In the genomic region with DNA sequence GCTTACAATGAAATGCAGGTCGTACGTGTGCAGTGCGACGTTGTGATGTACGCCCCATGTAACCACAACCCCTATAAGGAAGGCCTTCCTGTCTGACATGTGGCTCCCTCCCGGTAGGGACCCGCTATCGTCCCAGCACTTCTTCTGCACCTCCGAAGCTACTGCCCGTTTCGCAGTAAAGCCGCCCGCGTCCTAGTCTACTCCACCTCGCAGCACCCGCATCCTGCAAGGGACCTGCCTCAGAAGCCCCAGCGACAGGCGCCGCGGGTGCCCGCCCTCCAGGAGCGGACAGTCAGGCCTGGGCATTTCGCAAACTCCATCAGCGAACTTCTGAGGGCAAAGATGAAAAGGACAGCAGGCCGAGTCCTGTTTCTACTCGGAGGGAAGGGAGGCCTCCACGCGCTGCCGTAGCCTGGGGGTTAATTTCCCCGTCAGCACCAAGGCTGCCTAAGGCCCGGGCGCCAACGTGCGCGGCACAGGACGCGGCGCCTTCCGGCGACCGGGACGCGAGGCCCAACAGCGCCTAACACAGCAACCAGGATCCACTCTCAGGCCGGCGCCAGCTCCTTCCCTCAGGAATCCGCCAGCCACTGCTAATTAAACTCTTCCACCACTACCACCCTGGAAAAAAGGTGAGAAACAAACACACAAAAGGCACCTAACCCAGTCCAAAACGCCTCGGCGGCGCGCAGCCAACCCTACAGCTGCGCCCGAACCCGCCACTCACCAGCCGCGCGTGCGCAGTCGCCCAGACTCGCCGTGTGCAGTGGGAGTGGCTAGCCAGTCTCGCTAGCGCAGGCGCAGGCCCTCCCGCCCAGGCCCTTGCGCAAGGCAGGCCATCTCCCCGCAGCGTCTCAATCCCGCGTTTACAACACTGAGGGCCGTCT, we compare ENCODE assay signal across 8 cellular contexts. TPM values are rescaled to one million over a fixed set of nuclear protein-coding genes. Genes with fewer than 3 reads are reported as not detected.
DNase-seq lines count a peak whose midpoint lies in the region; ATAC-seq and FAIRE-seq lines count a peak whose summit lies in the region.

Gene EEF1AKMT1 (minus strand): TSS at position 768 of the 887 bp plus-strand sequence. CDS start 16,363 bp downstream, outside the sequence.

- H3K4me1 ChIP-seq in endocrine pancreas (ENCODE audit: control insufficient read depth, insufficient read depth, low read length) (no peaks in the 10 kb centered on the region), mesendoderm (ENCODE audit: control insufficient read depth, low read depth, low read length) (no peaks in the 10 kb centered on the region)

- peak within 1 kb of the TSS; percentile 63 for H3K4ac ChIP-seq in mesendoderm (ENCODE audit: low read depth, low read length)

- peaks cover 42% of the 10 kb centered on the region for H3K36me3 Mint-ChIP-seq in activated CD8-positive, alpha-beta memory T cell treated with anti-CD3 and anti-CD28 coated beads, Interleukin-2, amount 10 ng/mL, durations not matched to agents 7 days and 5 days

- no peak within 1 kb of the TSS for H2BK120ac ChIP-seq in mesendoderm (ENCODE audit: low read depth, low read length)

- peak within 1 kb of the TSS; percentile 90 for H3K56ac ChIP-seq in mesendoderm (ENCODE audit: low read length)

- peak within 1 kb of the TSS; percentile 76 for H3K18ac ChIP-seq in mesendoderm (ENCODE audit: low read length)

- DNase-seq in COLO668 (lab: John Stamatoyannopoulos, UW; ENCODE audit: unreplicated experiment) = peak; percentile 99
- DNase-seq in HTR-8/SVneo (ENCODE audit: insufficient read length, low spot score) = peak; percentile 75
- DNase-seq in NOMO-1 treated with DMSO at 0.1 percent for 48 hours (lab: John Stamatoyannopoulos, UW; ENCODE audit: unreplicated experiment) = peak; percentile 96
- peak; percentile 96 for DNase-seq in activated CD8-positive, alpha-beta memory T cell treated with anti-CD3 and anti-CD28 coated beads, Interleukin-2, amount 10 ng/mL, durations not matched to agents 7 days and 5 days
- peak; percentile 96 for DNase-seq in mesendoderm
- DNase-seq in stimulated activated CD8-positive, alpha-beta memory T cell treated with anti-CD3 and anti-CD28 coated beads, Interleukin-12 subunit alpha, Interleukin-12 subunit beta, amount 100 ng/mL, for 4 hours (ENCODE audit: low read depth) = peak; percentile 93

- H3K79me1 ChIP-seq in mesendoderm (ENCODE audit: low read length) = no peaks in the 10 kb centered on the region

- H3K79me2 ChIP-seq in mesendoderm (ENCODE audit: control insufficient read depth, insufficient read depth, low read length) = no peaks in the 10 kb centered on the region

- H4K8ac ChIP-seq in mesendoderm (ENCODE audit: low read depth, low read length) = no peak within 1 kb of the TSS

- H3K27me3 ChIP-seq in endocrine pancreas (ENCODE audit: control insufficient read depth, insufficient read depth, low read length) (no peaks in the 10 kb centered on the region), mesendoderm (ENCODE audit: insufficient read depth, low read length, poor library complexity) (no peaks in the 10 kb centered on the region)

- peaks cover 32% of the 10 kb centered on the region for H3K4me1 Mint-ChIP-seq in activated CD8-positive, alpha-beta memory T cell treated with anti-CD3 and anti-CD28 coated beads, Interleukin-2, amount 10 ng/mL, durations not matched to agents 7 days and 5 days

- H3K27me3 Mint-ChIP-seq in activated CD8-positive, alpha-beta memory T cell treated with anti-CD3 and anti-CD28 coated beads, Interleukin-2, amount 10 ng/mL, durations not matched to agents 7 days and 5 days = no peaks in the 10 kb centered on the region

- no CpG with 5 or more reads among the region's 72 CpGs for WGBS in mesendoderm (ENCODE audit: extremely low coverage, insufficient coverage, low lambda C conversion rate)

- no peak within 1 kb of the TSS for H2AK5ac ChIP-seq in mesendoderm (ENCODE audit: low read length)

- H4K5ac ChIP-seq in mesendoderm (ENCODE audit: low read length) = no peak within 1 kb of the TSS

- peak; percentile 77 for ATAC-seq in GM21367 (IDR thresholded peaks at IDR 0.05; ENCODE audit: unreplicated experiment)
- peak; percentile 94 for ATAC-seq in activated CD8-positive, alpha-beta memory T cell treated with anti-CD3 and anti-CD28 coated beads, Interleukin-2, amount 10 ng/mL, durations not matched to agents 7 days and 5 days

- peak within 1 kb of the TSS; percentile 41 for H2BK5ac ChIP-seq in mesendoderm (ENCODE audit: low read length)

- CTCF ChIA-PET in activated CD8-positive, alpha-beta memory T cell treated with anti-CD3 and anti-CD28 coated beads, Interleukin-2, amount 10 ng/mL, durations not matched to agents 7 days and 5 days (lab: Charles Lee) = interaction anchor here (0.7 to 1.6 kb wide), 4 partner anchors 13 to 129 kb away, joined by 3 to 4 read pairs (median 4); partner anchors contain the start of gene XPO4

- H3K4me3 ChIP-seq in endocrine pancreas (ENCODE audit: control insufficient read depth, insufficient read depth, low read length) = peak within 1 kb of the TSS; percentile 56
- peak within 1 kb of the TSS; percentile 53 for H3K4me3 ChIP-seq in mesendoderm (ENCODE audit: low read length)

- no peak within 1 kb of the TSS for H3K23ac ChIP-seq in mesendoderm (ENCODE audit: low read length)

- H3K9me3 Mint-ChIP-seq in activated CD8-positive, alpha-beta memory T cell treated with anti-CD3 and anti-CD28 coated beads, Interleukin-2, amount 10 ng/mL, durations not matched to agents 7 days and 5 days (ENCODE audit: low read depth) = peaks cover 14% of the 10 kb centered on the region

- H3K4me3 Mint-ChIP-seq in activated CD8-positive, alpha-beta memory T cell treated with anti-CD3 and anti-CD28 coated beads, Interleukin-2, amount 10 ng/mL, durations not matched to agents 7 days and 5 days = peak within 1 kb of the TSS; percentile 91

- peak within 1 kb of the TSS; percentile 98 for H3K27ac Mint-ChIP-seq in activated CD8-positive, alpha-beta memory T cell treated with anti-CD3 and anti-CD28 coated beads, Interleukin-2, amount 10 ng/mL, durations not matched to agents 7 days and 5 days

- FAIRE-seq in HTR-8/SVneo (lab: Jason Lieb, UNC) = peak; percentile 26

- H3K4me2 ChIP-seq in mesendoderm (ENCODE audit: low read length) = peak within 1 kb of the TSS; percentile 49

- H3K9me3 ChIP-seq in endocrine pancreas (ENCODE audit: control insufficient read depth, low read length) = no peaks in the 10 kb centered on the region

- peak within 1 kb of the TSS; percentile 30 for H3K27ac ChIP-seq in mesendoderm (ENCODE audit: low read depth, low read length)

- H3K9ac ChIP-seq in endocrine pancreas (ENCODE audit: control insufficient read depth, insufficient read depth, low read length) (peak within 1 kb of the TSS; percentile 65), mesendoderm (ENCODE audit: low read length) (peak within 1 kb of the TSS; percentile 88)

- no peak within 1 kb of the TSS for H2BK15ac ChIP-seq in mesendoderm (replicated peaks; ENCODE audit: low read depth)

- H3K36me3 ChIP-seq in endocrine pancreas (ENCODE audit: control insufficient read depth, insufficient read depth, low read length) (no peaks in the 10 kb centered on the region), mesendoderm (ENCODE audit: control insufficient read depth, insufficient read depth, low read length) (no peaks in the 10 kb centered on the region)

RNA-seq across cellular contexts. Expression of gene EEF1AKMT1, which starts in this region (rescaled TPM):
- 10 to 100 TPM in 1 of 2 experiments, 1 to 10 TPM in 1; 7.5 to 10.6 TPM for total RNA-seq in activated CD8-positive, alpha-beta memory T cell treated with anti-CD3 and anti-CD28 coated beads, Interleukin-2, amount 10 ng/mL, durations not matched to agents 7 days and 5 days
- polyA plus RNA-seq in mesendoderm (2013, experiment 1 of 2) = 7.7 TPM
- polyA plus RNA-seq in mesendoderm (2013, experiment 2 of 2) = 7.2 TPM

Comparison
In these comparisons a context has a peak if more than half of its experiments do, and no peak if none do; other contexts are left out.
1. Peak in every context shown above with its lines: DNase-seq, ATAC-seq, H3K4me3 ChIP-seq and H3K27ac ChIP-seq.